8 cellular contexts compared by ENCODE assay signal in the genomic region with DNA sequence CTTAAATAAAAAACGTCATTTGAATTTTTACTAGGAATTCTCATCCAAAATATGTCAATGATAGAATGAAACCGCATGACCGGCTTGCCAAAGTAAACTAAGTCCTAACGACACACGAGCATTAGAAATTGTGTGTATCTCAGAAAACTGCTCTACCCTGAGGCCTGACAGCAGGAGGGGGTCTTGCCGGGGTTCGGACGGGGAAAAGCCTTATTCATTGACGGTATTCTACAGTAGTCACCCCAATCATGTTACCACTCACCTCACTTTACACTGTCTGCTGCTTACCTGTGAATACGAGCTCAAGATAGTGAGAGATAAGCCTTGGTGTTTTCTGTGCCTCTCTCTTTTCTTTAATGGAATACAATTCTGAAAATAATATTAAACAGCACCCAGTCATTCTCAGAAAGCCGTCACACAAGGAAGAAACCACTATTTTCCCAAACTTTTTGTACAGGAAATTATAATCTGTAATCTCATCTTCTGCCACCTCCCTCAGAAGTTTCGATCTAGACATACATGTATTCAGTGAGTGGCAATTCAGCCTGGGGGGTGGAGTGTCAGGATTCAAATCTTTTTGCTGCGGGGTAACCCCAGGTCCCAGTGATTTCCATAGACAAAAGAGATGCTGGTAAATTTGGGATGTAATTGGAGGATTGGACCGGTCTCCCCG. TPM values are rescaled to one million over a fixed set of nuclear protein-coding genes. Genes with fewer than 3 reads are reported as not detected.
DNase-seq lines count a peak whose midpoint lies in the region; ATAC-seq and TF ChIP-seq lines count a peak whose summit lies in the region.

No MANE protein-coding gene starts in this region.

- BruUV-seq in OCI-LY7 (replicated peaks; lab: Mats Ljungman, UMichigan) = no TSS peak

- no peaks in the 10 kb centered on the region for H3K9me2 ChIP-seq in OCI-LY7 (ENCODE audit: insufficient read depth, low read length)

- H3K4me3 Mint-ChIP-seq in activated T-cell treated with anti-CD3 and anti-CD28 coated beads, Interleukin-2, amount 50 U/mL, for 24 hours = peak overlapping the region; percentile 81

- H2AFZ ChIP-seq in OCI-LY7 (ENCODE audit: low read length) = peak overlapping the region; percentile 53; the same call in 1 of the 2 replicates

- H3K27ac ChIP-seq in OCI-LY7 (ENCODE audit: low read depth, low read length, poor library complexity, severe bottlenecking) = no peak overlapping the region
- H3K27ac ChIP-seq in stomach = peak overlapping the region in 4 of 5 donors; percentile 73 to 88 (median 85)

- peaks cover 7% of the 10 kb centered on the region; the same call in 1 of the 2 replicates for H3K79me2 ChIP-seq in OCI-LY7 (ENCODE audit: insufficient read depth, low read depth, low read length)

- peak overlapping the region; percentile 91 for H3K27ac Mint-ChIP-seq in activated T-cell treated with anti-CD3 and anti-CD28 coated beads, Interleukin-2, amount 50 U/mL, for 24 hours

- intact Hi-C loops in OCI-LY7 (cut with micrococcal nuclease; ENCODE audit: unreplicated experiment) = loop anchor here (5.0 to 10.0 kb wide), 4 partner anchors 190 to 1222 kb away; partner anchors contain the start of gene TNK2
- intact Hi-C loops in stomach (cut with DNase I; ENCODE audit: low total_unique reads) = no loop called here

- ATAC-seq in GM18498 (IDR thresholded peaks at IDR 0.05; ENCODE audit: unreplicated experiment) = no peak

- no peak for TF ChIP-seq CTCF in OCI-LY7 (conservative IDR thresholded peaks at IDR 0.05; ENCODE audit: low read length)
- no peak for TF ChIP-seq CTCF in foreskin fibroblast (IDR thresholded peaks at IDR 0.05; ENCODE audit: low read depth, low read length)
- TF ChIP-seq CTCF in stomach (IDR thresholded peaks at IDR 0.05) = no peak

- TF ChIP-seq EP300 in stomach (IDR thresholded peaks at IDR 0.05) = no peak

- H3K4me1 Mint-ChIP-seq in activated T-cell treated with anti-CD3 and anti-CD28 coated beads, Interleukin-2, amount 50 U/mL, for 24 hours (ENCODE audit: low read depth) = peaks cover 65% of the 10 kb centered on the region

- H3K9me3 Mint-ChIP-seq in activated T-cell treated with anti-CD3 and anti-CD28 coated beads, Interleukin-2, amount 50 U/mL, for 24 hours = no peaks in the 10 kb centered on the region

- H3K4me2 ChIP-seq in OCI-LY7 (ENCODE audit: low read length) = peak overlapping the region; percentile 77

- no peaks in the 10 kb centered on the region for H3K36me3 ChIP-seq in OCI-LY7 (ENCODE audit: insufficient read depth, low read length)
- H3K36me3 ChIP-seq in stomach = no peaks in the 10 kb centered on the region

- H4K20me1 ChIP-seq in OCI-LY7 (ENCODE audit: insufficient read depth, low read length) = no peaks in the 10 kb centered on the region

- no peak for DNase-seq in activated T-cell treated with anti-CD3 and anti-CD28 coated beads, Interleukin-2, amount 50 U/mL, for 24 hours
- no peak for DNase-seq in activated T-cell treated with anti-CD3 and anti-CD28 coated beads for 4 hours
- no peak for DNase-seq in OCI-LY7 (ENCODE audit: low spot score)
- DNase-seq in foreskin fibroblast = no peak
- DNase-seq in stomach = peak; percentile 8
- no peak for DNase-seq in dermis blood vessel endothelial cell
- DNase-seq in HUDEP-2 (lab: John Stamatoyannopoulos, UW; ENCODE audit: unreplicated experiment in 76 of 76) = no peak

- H3K27me3 ChIP-seq in stomach = peaks cover 0 to 30% (median 7%) of the 10 kb centered on the region in 3 donors

- POLR2A ChIA-PET in OCI-LY7 (lab: Charles Lee) = interaction anchor here (0.6 kb wide), 1 partner anchor 652 kb away, joined by 4 read pairs; no protein-coding TSS in a partner anchor

- peaks cover 48% of the 10 kb centered on the region for H3K27me3 Mint-ChIP-seq in activated T-cell treated with anti-CD3 and anti-CD28 coated beads, Interleukin-2, amount 50 U/mL, for 24 hours

- H3K9me3 ChIP-seq in OCI-LY7 (ENCODE audit: low read length) = no peaks in the 10 kb centered on the region
- no peaks in the 10 kb centered on the region for H3K9me3 ChIP-seq in stomach

- no peak for TF ChIP-seq POLR2A in stomach (IDR thresholded peaks at IDR 0.05)

- H3K4me3 ChIP-seq in OCI-LY7 (ENCODE audit: low read depth, low read length, poor library complexity, severe bottlenecking) (peak overlapping the region; percentile 77), foreskin fibroblast (ENCODE audit: low read depth in 1 of 2, low read length in 2 of 2) (peak overlapping the region; percentile 74 to 90), stomach (peak overlapping the region; percentile 58 to 86 (median 68))

- 43 to 56% (median 48%) methylated on average over 15 of the region's 15 CpGs for WGBS in stomach, 5 donors

- H3K4me1 ChIP-seq in OCI-LY7 (ENCODE audit: insufficient read depth, low read length, poor library complexity, severe bottlenecking) (peaks cover 60% of the 10 kb centered on the region), stomach (peaks cover 38 to 66% (median 58%) of the 10 kb centered on the region in 4 donors)

- H3K36me3 Mint-ChIP-seq in activated T-cell treated with anti-CD3 and anti-CD28 coated beads, Interleukin-2, amount 50 U/mL, for 24 hours (ENCODE audit: low read depth) = peaks cover 10% of the 10 kb centered on the region

- CTCF ChIA-PET in OCI-LY7 (lab: Charles Lee; ENCODE audit: unreplicated experiment) = interaction anchor here (1.0 kb wide), 1 partner anchor 26 kb away, joined by 3 read pairs; no protein-coding TSS in a partner anchor

RNA-seq across cellular contexts. Expression of gene FAM43A, which starts 0.5 kb away (rescaled TPM):
- total RNA-seq in OCI-LY7 (2014; rRNA removed; shearing (Covaris generic)) = 17.2 and 21.6 TPM in 2 replicates
- 7.5 and 8.2 TPM in 2 replicates for total RNA-seq in OCI-LY7 (2022)
- total RNA-seq in stomach = 10 to 100 TPM in 2 of 5 donors, 1 to 10 TPM in 3; 1.3 to 42.0 (median 6.4) TPM
- 1 to 10 TPM; 2.7 to 5.4 (median 3.0) TPM for polyA plus RNA-seq in stomach
- 313 and 423 TPM in 2 replicates for total RNA-seq in dermis blood vessel endothelial cell

RNA-seq across cellular contexts. Expression of gene LSG1, which starts 13.2 kb away (rescaled TPM):
- total RNA-seq in OCI-LY7 (2014; rRNA removed; shearing (Covaris generic)) = 52.9 and 59.4 TPM in 2 replicates
- total RNA-seq in OCI-LY7 (2022) (39.3 and 44.4 TPM in 2 replicates), stomach (100 to 1,000 TPM in 2 of 5 donors, 10 to 100 TPM in 3; 18.7 to 240 (median 76.6) TPM), dermis blood vessel endothelial cell (58.5 and 72.8 TPM in 2 replicates)
- polyA plus RNA-seq in stomach = 10 to 100 TPM in 1 of 3 donors, 1 to 10 TPM in 2; 7.2 to 14.2 (median 7.3) TPM

RNA-seq across cellular contexts. Expression of gene TMEM44, which starts 52.0 kb away (rescaled TPM):
- total RNA-seq in OCI-LY7 (2014; rRNA removed; shearing (Covaris generic)) = 8.8 and 9.6 TPM in 2 replicates
- total RNA-seq in OCI-LY7 (2022) = 22.9 and 25.7 TPM in 2 replicates
- total RNA-seq in stomach = 100 to 1,000 TPM in 1 of 5 donors, 10 to 100 TPM in 2, 1 to 10 TPM in 1, not detected in 1; 9.4 to 352 (median 16.3) TPM
- polyA plus RNA-seq in stomach = 1 to 10 TPM; 4.4 to 9.1 (median 6.1) TPM
- 50.3 and 96.5 TPM in 2 replicates for total RNA-seq in dermis blood vessel endothelial cell
